ENCODE assay signal across 2 cellular contexts in genomic region chr2:241948299-241948897, GRCh38.
TF ChIP-seq lines count a peak whose summit lies in the region.

No MANE protein-coding gene starts in this region.

TF ChIP-seq in GM12891, 5 proteins besides CTCF, POLR2A, EP300 and RAD21 (continued from another document):
- no peak for TF ChIP-seq TAF1 (IDR thresholded peaks at IDR 0.05; ENCODE audit: low read depth, low read length)

TF ChIP-seq in IMR-90, 13 proteins besides CTCF, POLR2A, EP300 and RAD21 (continued from another document):
- no peak for TF ChIP-seq NFE2L2 (IDR thresholded peaks at IDR 0.05; ENCODE audit: low read depth, low read length)
- TF ChIP-seq, protein P1, sequence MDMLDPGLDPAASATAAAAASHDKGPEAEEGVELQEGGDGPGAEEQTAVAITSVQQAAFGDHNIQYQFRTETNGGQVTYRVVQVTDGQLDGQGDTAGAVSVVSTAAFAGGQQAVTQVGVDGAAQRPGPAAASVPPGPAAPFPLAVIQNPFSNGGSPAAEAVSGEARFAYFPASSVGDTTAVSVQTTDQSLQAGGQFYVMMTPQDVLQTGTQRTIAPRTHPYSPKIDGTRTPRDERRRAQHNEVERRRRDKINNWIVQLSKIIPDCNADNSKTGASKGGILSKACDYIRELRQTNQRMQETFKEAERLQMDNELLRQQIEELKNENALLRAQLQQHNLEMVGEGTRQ (IDR thresholded peaks at IDR 0.05; ENCODE audit: low read depth, low read length), result no peak
- no peak for TF ChIP-seq MAZ (IDR thresholded peaks at IDR 0.05; ENCODE audit: borderline replicate concordance, low read depth, low read length)
- no peak for TF ChIP-seq RFX5 (IDR thresholded peaks at IDR 0.05; ENCODE audit: low read depth, low read length)
- TF ChIP-seq, protein P2, sequence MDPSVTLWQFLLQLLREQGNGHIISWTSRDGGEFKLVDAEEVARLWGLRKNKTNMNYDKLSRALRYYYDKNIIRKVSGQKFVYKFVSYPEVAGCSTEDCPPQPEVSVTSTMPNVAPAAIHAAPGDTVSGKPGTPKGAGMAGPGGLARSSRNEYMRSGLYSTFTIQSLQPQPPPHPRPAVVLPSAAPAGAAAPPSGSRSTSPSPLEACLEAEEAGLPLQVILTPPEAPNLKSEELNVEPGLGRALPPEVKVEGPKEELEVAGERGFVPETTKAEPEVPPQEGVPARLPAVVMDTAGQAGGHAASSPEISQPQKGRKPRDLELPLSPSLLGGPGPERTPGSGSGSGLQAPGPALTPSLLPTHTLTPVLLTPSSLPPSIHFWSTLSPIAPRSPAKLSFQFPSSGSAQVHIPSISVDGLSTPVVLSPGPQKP (IDR thresholded peaks at IDR 0.05; ENCODE audit: borderline replicate concordance, low read depth, low read length), result no peak
- no peak for TF ChIP-seq BHLHE40 (IDR thresholded peaks at IDR 0.05; ENCODE audit: low read depth, low read length)
- TF ChIP-seq SMC3 (IDR thresholded peaks at IDR 0.05; ENCODE audit: low read depth, low read length), result no peak
- TF ChIP-seq FOS (IDR thresholded peaks at IDR 0.05; ENCODE audit: low read depth, low read length), result no peak
